1 cellular context compared by ENCODE assay signal in the genomic region with DNA sequence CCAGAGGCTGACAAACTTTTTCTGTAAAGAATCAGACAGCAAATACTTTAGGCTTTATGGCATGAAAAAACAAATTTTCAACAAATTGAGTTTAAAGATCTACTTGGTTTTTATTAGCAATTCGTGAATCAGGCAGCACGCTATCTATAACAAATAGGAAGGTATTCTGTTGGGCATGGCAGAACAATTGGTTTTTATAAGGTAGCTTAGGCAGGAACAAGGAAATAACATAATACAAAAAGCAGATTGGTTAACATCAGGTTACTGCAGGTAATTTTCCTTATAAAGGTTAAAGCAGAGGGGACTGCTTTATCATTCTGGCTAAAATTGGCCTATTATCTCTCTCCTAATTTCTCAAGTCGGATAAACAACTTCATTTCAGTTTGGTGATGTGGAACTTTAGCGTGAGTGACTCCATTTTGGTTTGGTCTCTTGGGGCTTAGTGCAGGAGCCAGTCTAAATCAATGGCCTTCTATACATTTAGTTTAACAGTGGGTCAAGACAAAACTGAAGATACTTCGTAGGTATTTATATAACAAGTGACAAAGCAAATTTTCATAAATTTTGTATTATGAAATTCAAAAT.
A peak's percentile ranks its signal among the peaks of the same experiment; 100 is the strongest.
TF ChIP-seq lines count a peak whose summit lies in the region.

No MANE protein-coding gene starts in this region.

TF ChIP-seq in K562, 482 proteins besides CTCF, POLR2A, EP300 and RAD21 (continued from another document):
- TF ChIP-seq, protein P1, sequence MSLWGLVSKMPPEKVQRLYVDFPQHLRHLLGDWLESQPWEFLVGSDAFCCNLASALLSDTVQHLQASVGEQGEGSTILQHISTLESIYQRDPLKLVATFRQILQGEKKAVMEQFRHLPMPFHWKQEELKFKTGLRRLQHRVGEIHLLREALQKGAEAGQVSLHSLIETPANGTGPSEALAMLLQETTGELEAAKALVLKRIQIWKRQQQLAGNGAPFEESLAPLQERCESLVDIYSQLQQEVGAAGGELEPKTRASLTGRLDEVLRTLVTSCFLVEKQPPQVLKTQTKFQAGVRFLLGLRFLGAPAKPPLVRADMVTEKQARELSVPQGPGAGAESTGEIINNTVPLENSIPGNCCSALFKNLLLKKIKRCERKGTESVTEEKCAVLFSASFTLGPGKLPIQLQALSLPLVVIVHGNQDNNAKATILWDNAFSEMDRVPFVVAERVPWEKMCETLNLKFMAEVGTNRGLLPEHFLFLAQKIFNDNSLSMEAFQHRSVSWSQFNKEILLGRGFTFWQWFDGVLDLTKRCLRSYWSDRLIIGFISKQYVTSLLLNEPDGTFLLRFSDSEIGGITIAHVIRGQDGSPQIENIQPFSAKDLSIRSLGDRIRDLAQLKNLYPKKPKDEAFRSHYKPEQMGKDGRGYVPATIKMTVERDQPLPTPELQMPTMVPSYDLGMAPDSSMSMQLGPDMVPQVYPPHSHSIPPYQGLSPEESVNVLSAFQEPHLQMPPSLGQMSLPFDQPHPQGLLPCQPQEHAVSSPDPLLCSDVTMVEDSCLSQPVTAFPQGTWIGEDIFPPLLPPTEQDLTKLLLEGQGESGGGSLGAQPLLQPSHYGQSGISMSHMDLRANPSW (CRISPR knock-in tag; IDR thresholded peaks at IDR 0.05): no peak
- TF ChIP-seq PYGO2 (tag; IDR thresholded peaks at IDR 0.05): 0 out of 2 replicates have a peak, but pooled peaks have one; percentile 62
- peak; percentile 31; the same call in 1 of the 2 replicates for TF ChIP-seq CXXC5 (CRISPR knock-in tag; IDR thresholded peaks at IDR 0.05)
- TF ChIP-seq ILK (tag; IDR thresholded peaks at IDR 0.05; ENCODE audit: borderline replicate concordance, low read depth): 0 out of 2 replicates have a peak, but pooled peaks have one; percentile 5
- 0 out of 2 replicates have a peak, but pooled peaks have one; percentile 69 for TF ChIP-seq ZNF668 (CRISPR knock-in tag; IDR thresholded peaks at IDR 0.05)
- TF ChIP-seq MYC (IDR thresholded peaks at IDR 0.05; ENCODE audit: low read depth, low read length): no peak
- no peak for TF ChIP-seq MYC (CRISPR knock-in tag; IDR thresholded peaks at IDR 0.05; ENCODE audit: borderline replicate concordance, low read depth)
- TF ChIP-seq FOSL1 (tag; conservative IDR thresholded peaks at IDR 0.05): no peak
- TF ChIP-seq ZNF41 (CRISPR knock-in tag; conservative IDR thresholded peaks at IDR 0.05): 0 out of 2 replicates have a peak, but pooled peaks have one; percentile 51
- 0 out of 2 replicates have a peak, but pooled peaks have one; percentile 34 for TF ChIP-seq SMAD3 (CRISPR knock-in tag; conservative IDR thresholded peaks at IDR 0.05)
- no peak for TF ChIP-seq ARHGAP35 (IDR thresholded peaks at IDR 0.05; ENCODE audit: partially characterized antibody)
- TF ChIP-seq, protein P2, sequence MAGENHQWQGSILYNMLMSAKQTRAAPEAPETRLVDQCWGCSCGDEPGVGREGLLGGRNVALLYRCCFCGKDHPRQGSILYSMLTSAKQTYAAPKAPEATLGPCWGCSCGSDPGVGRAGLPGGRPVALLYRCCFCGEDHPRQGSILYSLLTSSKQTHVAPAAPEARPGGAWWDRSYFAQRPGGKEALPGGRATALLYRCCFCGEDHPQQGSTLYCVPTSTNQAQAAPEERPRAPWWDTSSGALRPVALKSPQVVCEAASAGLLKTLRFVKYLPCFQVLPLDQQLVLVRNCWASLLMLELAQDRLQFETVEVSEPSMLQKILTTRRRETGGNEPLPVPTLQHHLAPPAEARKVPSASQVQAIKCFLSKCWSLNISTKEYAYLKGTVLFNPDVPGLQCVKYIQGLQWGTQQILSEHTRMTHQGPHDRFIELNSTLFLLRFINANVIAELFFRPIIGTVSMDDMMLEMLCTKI (IDR thresholded peaks at IDR 0.05; ENCODE audit: partially characterized antibody): no peak
- TF ChIP-seq, protein P3, sequence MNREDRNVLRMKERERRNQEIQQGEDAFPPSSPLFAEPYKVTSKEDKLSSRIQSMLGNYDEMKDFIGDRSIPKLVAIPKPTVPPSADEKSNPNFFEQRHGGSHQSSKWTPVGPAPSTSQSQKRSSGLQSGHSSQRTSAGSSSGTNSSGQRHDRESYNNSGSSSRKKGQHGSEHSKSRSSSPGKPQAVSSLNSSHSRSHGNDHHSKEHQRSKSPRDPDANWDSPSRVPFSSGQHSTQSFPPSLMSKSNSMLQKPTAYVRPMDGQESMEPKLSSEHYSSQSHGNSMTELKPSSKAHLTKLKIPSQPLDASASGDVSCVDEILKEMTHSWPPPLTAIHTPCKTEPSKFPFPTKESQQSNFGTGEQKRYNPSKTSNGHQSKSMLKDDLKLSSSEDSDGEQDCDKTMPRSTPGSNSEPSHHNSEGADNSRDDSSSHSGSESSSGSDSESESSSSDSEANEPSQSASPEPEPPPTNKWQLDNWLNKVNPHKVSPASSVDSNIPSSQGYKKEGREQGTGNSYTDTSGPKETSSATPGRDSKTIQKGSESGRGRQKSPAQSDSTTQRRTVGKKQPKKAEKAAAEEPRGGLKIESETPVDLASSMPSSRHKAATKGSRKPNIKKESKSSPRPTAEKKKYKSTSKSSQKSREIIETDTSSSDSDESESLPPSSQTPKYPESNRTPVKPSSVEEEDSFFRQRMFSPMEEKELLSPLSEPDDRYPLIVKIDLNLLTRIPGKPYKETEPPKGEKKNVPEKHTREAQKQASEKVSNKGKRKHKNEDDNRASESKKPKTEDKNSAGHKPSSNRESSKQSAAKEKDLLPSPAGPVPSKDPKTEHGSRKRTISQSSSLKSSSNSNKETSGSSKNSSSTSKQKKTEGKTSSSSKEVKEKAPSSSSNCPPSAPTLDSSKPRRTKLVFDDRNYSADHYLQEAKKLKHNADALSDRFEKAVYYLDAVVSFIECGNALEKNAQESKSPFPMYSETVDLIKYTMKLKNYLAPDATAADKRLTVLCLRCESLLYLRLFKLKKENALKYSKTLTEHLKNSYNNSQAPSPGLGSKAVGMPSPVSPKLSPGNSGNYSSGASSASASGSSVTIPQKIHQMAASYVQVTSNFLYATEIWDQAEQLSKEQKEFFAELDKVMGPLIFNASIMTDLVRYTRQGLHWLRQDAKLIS (CRISPR knock-in tag; IDR thresholded peaks at IDR 0.05): no peak
- peak; percentile 73; the same call in 1 of the 2 replicates for TF ChIP-seq KLF6 (CRISPR knock-in tag; IDR thresholded peaks at IDR 0.05; ENCODE audit: borderline replicate concordance)
- no peak for TF ChIP-seq GABPA (tag; conservative IDR thresholded peaks at IDR 0.05; ENCODE audit: low read depth)
- TF ChIP-seq, protein P4, sequence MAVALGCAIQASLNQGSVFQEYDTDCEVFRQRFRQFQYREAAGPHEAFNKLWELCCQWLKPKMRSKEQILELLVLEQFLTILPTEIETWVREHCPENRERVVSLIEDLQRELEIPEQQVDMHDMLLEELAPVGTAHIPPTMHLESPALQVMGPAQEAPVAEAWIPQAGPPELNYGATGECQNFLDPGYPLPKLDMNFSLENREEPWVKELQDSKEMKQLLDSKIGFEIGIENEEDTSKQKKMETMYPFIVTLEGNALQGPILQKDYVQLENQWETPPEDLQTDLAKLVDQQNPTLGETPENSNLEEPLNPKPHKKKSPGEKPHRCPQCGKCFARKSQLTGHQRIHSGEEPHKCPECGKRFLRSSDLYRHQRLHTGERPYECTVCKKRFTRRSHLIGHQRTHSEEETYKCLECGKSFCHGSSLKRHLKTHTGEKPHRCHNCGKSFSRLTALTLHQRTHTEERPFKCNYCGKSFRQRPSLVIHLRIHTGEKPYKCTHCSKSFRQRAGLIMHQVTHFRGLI (CRISPR knock-in tag; IDR thresholded peaks at IDR 0.05): no peak
- TF ChIP-seq ZNF134 (CRISPR knock-in tag; conservative IDR thresholded peaks at IDR 0.05): peak; percentile 44; the same call in 1 of the 2 replicates
- TF ChIP-seq PTRF (tag; IDR thresholded peaks at IDR 0.05): 0 out of 2 replicates have a peak, but pooled peaks have one; percentile 65
